Comparison of ENCODE assay signal across 8 cellular contexts in genomic region chr2:111413950-111414349, GRCh38.
DNase-seq lines count a peak whose midpoint lies in the region; ATAC-seq and TF ChIP-seq lines count a peak whose summit lies in the region.
"Not testable (repeated sequence)": the region's sequence is repeated elsewhere in the genome, so short reads cannot be mapped to it uniquely, and the experiment has no call there.

No MANE protein-coding gene starts in this region.

- H3K9me3 ChIP-seq in PC-9 (ENCODE audit: insufficient read depth, low read depth); endodermal cell (ENCODE audit: control insufficient read depth, low read length): not testable (repeated sequence)

- not testable (repeated sequence) for H3F3A ChIP-seq in PC-9 (ENCODE audit: insufficient read depth, low read depth)

- not testable (repeated sequence) for H3K27ac Mint-ChIP-seq in endodermal cell

- peak; percentile 28 for ATAC-seq in left colon

- intact Hi-C loops in PC-9 (cut with micrococcal nuclease; ENCODE audit: unreplicated experiment); left colon (cut with DNase I, micrococcal nuclease): not testable (repeated sequence)

- H3K4me2 ChIP-seq in PC-9 = peak overlapping the region; percentile 40; the same call in 1 of the 2 replicates

- H3K4me3 ChIP-seq in PC-9; endodermal cell (ENCODE audit: low read length): not testable (repeated sequence)

- not testable (repeated sequence) for BruUV-seq in PC-9 (replicated peaks; lab: Mats Ljungman, UMichigan)

- H3K4me1 Mint-ChIP-seq in endodermal cell = not testable (repeated sequence)

- CTCF ChIA-PET in PC-9 (lab: Charles Lee) = not testable (repeated sequence)

- TF ChIP-seq CTCF in PC-9 (conservative IDR thresholded peaks at IDR 0.05); endodermal cell (conservative IDR thresholded peaks at IDR 0.05): not testable (repeated sequence)

- H3K9me2 ChIP-seq in PC-9 (ENCODE audit: insufficient read depth) = not testable (repeated sequence)

- not testable (repeated sequence) for H3K27ac ChIP-seq in PC-9; endodermal cell (ENCODE audit: low read depth, low read length)

- H3K9me3 Mint-ChIP-seq in endodermal cell = not testable (repeated sequence)

- H3K27me3 Mint-ChIP-seq in endodermal cell (ENCODE audit: insufficient read depth) = not testable (repeated sequence)

- peaks cover 12% of the 10 kb centered on the region for H3K4me1 ChIP-seq in PC-9 (replicated peaks; ENCODE audit: insufficient read depth)
- not testable (repeated sequence) for H3K4me1 ChIP-seq in endodermal cell (ENCODE audit: control insufficient read depth, insufficient read depth, low read length)

- not testable (repeated sequence) for H3K4me3 Mint-ChIP-seq in endodermal cell

- not testable (repeated sequence) for H2AFZ ChIP-seq in PC-9

- H3K9ac ChIP-seq in endodermal cell (ENCODE audit: extremely low read depth, low read length, poor library complexity, severe bottlenecking) = not testable (repeated sequence)

- WGBS in endodermal cell (ENCODE audit: insufficient coverage in 1 of 2, insufficient read length in 1 of 2), 2 experiments = 79 to 100% methylated on average over 1 to 4 of the region's 5 CpGs

- not testable (repeated sequence) for H3K27me3 ChIP-seq in PC-9 (ENCODE audit: insufficient read depth, low read depth); endodermal cell (ENCODE audit: control insufficient read depth, insufficient read depth, low read length, poor library complexity, severe bottlenecking)

- not testable (repeated sequence) for H4K20me1 ChIP-seq in PC-9 (ENCODE audit: insufficient read depth)

- peak; percentile 71 for DNase-seq in ELF-1 (ENCODE audit: low read depth, low spot score)
- peak; percentile 52 to 77 for DNase-seq in PC-9
- DNase-seq in activated CD8-positive, alpha-beta memory T cell treated with anti-CD3 and anti-CD28 coated beads for 24 hours = peak; percentile 56
- DNase-seq in endodermal cell = peak; percentile 48
- not testable (repeated sequence) for DNase-seq in left colon
- DNase-seq in myocyte (ENCODE audit: low read depth) = peak; percentile 4
- peak; percentile 9 for DNase-seq in renal cortical epithelial cell (ENCODE audit: low read depth)
- peak; percentile 58 for DNase-seq in ureter (ENCODE audit: low spot score)

- H3K36me3 Mint-ChIP-seq in endodermal cell (ENCODE audit: low read depth) = not testable (repeated sequence)

- peaks cover 13% of the 10 kb centered on the region for H3K79me2 ChIP-seq in PC-9 (ENCODE audit: low read depth)

- not testable (repeated sequence) for H3K36me3 ChIP-seq in PC-9 (ENCODE audit: low read depth); endodermal cell (ENCODE audit: control insufficient read depth, insufficient read depth, low read length)

- POLR2A ChIA-PET in PC-9 (lab: Charles Lee; ENCODE audit: unreplicated experiment) = not testable (repeated sequence)
